8 cellular contexts compared by ENCODE assay signal in the genomic region with DNA sequence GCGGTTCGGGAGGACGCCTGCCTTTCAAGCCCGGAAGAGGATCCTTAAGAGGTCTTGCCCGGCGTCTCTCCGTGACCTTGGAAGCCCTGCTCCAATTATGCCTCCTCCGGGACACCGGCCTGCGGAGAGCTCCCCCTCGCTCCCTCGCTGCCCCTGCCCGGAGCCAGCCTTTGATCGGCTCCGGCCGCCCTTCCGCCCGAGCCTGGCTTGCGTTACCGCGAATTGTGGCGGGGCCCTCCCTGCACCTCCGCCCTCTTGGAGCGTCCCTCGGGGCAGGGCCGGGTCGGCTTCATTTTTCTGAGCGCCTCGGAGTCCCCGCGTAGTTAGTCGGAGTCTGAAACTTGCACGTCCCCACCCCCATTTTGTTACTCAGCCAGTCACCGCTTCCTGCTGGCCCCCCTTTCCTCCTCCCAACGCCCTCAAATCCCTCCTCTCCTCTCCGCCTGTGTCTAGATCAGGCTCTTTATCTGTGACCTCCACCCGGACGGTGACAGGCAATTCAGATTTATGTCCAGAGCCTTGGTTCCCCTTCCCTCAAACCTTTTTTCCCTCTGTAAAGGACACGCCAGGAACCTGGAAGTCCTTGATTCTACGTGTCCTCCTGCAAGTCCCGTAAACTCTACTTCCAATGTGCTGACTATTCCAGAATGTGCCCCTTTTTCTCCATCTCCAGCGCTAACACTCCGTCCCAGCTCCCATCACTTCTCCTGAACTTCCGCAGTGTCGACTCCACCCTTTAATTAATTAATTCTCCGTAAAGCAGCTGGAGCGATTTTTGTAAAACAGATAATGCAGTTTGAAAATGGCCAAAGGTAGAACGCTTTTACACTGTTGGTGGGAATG. TPM values are rescaled to one million over a fixed set of nuclear protein-coding genes. Genes with fewer than 3 reads are reported as not detected.
DNase-seq lines count a peak whose midpoint lies in the region; ATAC-seq and TF ChIP-seq lines count a peak whose summit lies in the region.

No MANE protein-coding gene starts in this region.

- no peaks in the 10 kb centered on the region for H3K79me2 ChIP-seq in ACC112 (ENCODE audit: control insufficient read depth, insufficient read depth, low read length, unreplicated experiment)

- no peak for TF ChIP-seq CTCF in endodermal cell (conservative IDR thresholded peaks at IDR 0.05)

- H3K9me3 ChIP-seq in endodermal cell (ENCODE audit: control insufficient read depth, low read length): no peaks in the 10 kb centered on the region

- DNase-seq in NCI-H748 (lab: John Stamatoyannopoulos, UW; ENCODE audit: unreplicated experiment) (peak; percentile 73), endodermal cell (no peak), mucosa of gallbladder (ENCODE audit: low spot score) (peak; percentile 74)
- peak; percentile 91 for DNase-seq in activated CD8-positive, alpha-beta T cell treated with anti-CD3 and anti-CD28 coated beads, Interleukin-2, amount 10 ng/mL, durations not matched to agents 7 days and 5 days
- DNase-seq in stimulated activated CD8-positive, alpha-beta memory T cell treated with anti-CD3 and anti-CD28 coated beads, Interleukin-4, amount 100 ng/mL, for 24 hours (ENCODE audit: low read depth): peak; percentile 76

- peak overlapping the region; percentile 76 for H2AFZ ChIP-seq in ACC112 (ENCODE audit: low read length, unreplicated experiment)

- peak overlapping the region; percentile 98 for H3K27ac Mint-ChIP-seq in activated CD8-positive, alpha-beta T cell treated with anti-CD3 and anti-CD28 coated beads, Interleukin-2, amount 10 ng/mL, durations not matched to agents 7 days and 5 days
- H3K27ac Mint-ChIP-seq in endodermal cell: peak overlapping the region; percentile 98

- peak overlapping the region; percentile 75 for H3K9ac ChIP-seq in endodermal cell (ENCODE audit: extremely low read depth, low read length, poor library complexity, severe bottlenecking)

- H3K4me1 ChIP-seq in ACC112 (ENCODE audit: control insufficient read depth, insufficient read depth, low read length, unreplicated experiment): peaks cover 4% of the 10 kb centered on the region
- no peaks in the 10 kb centered on the region for H3K4me1 ChIP-seq in endodermal cell (ENCODE audit: control insufficient read depth, insufficient read depth, low read length)

- H3K9me3 Mint-ChIP-seq in activated CD8-positive, alpha-beta T cell treated with anti-CD3 and anti-CD28 coated beads, Interleukin-2, amount 10 ng/mL, durations not matched to agents 7 days and 5 days (ENCODE audit: insufficient read depth): no peaks in the 10 kb centered on the region
- no peaks in the 10 kb centered on the region for H3K9me3 Mint-ChIP-seq in endodermal cell

- POLR2A ChIA-PET in activated CD8-positive, alpha-beta T cell treated with anti-CD3 and anti-CD28 coated beads, Interleukin-2, amount 10 ng/mL, durations not matched to agents 7 days and 5 days (lab: Charles Lee): interaction anchor here (0.5 to 1.8 kb wide), 9 partner anchors 9 to 887 kb away, joined by 3 to 5 read pairs (median 4); a partner anchor contains a TSS

- H3K27me3 Mint-ChIP-seq in activated CD8-positive, alpha-beta T cell treated with anti-CD3 and anti-CD28 coated beads, Interleukin-2, amount 10 ng/mL, durations not matched to agents 7 days and 5 days (ENCODE audit: low read depth): no peaks in the 10 kb centered on the region
- peaks cover 2% of the 10 kb centered on the region for H3K27me3 Mint-ChIP-seq in endodermal cell (ENCODE audit: insufficient read depth)

- H3K36me3 ChIP-seq in ACC112 (ENCODE audit: insufficient read depth, low read length): no peaks in the 10 kb centered on the region
- H3K36me3 ChIP-seq in endodermal cell (ENCODE audit: control insufficient read depth, insufficient read depth, low read length): no peaks in the 10 kb centered on the region

- peaks cover 11% of the 10 kb centered on the region for H3K36me3 Mint-ChIP-seq in activated CD8-positive, alpha-beta T cell treated with anti-CD3 and anti-CD28 coated beads, Interleukin-2, amount 10 ng/mL, durations not matched to agents 7 days and 5 days (ENCODE audit: low read depth)
- peaks cover 6% of the 10 kb centered on the region for H3K36me3 Mint-ChIP-seq in endodermal cell (ENCODE audit: low read depth)

- peak; percentile 12 for ATAC-seq in GM18519 (IDR thresholded peaks at IDR 0.05; ENCODE audit: low FRiP score, unreplicated experiment)
- ATAC-seq in HG03095 (IDR thresholded peaks at IDR 0.05; ENCODE audit: unreplicated experiment): peak; percentile 33
- ATAC-seq in activated CD8-positive, alpha-beta T cell treated with anti-CD3 and anti-CD28 coated beads, Interleukin-2, amount 10 ng/mL, durations not matched to agents 7 days and 5 days: peak; percentile 73

- H3K27ac ChIP-seq in ACC112 (ENCODE audit: low read depth, low read length) (peak overlapping the region; percentile 85), endodermal cell (ENCODE audit: low read depth, low read length) (peak overlapping the region; percentile 91)

- H3K4me1 Mint-ChIP-seq in activated CD8-positive, alpha-beta T cell treated with anti-CD3 and anti-CD28 coated beads, Interleukin-2, amount 10 ng/mL, durations not matched to agents 7 days and 5 days (ENCODE audit: low read depth): peaks cover 28% of the 10 kb centered on the region
- peaks cover 11% of the 10 kb centered on the region for H3K4me1 Mint-ChIP-seq in endodermal cell

- H3K4me3 ChIP-seq in ACC112 (ENCODE audit: low read depth, low read length) (peak overlapping the region; percentile 84), endodermal cell (ENCODE audit: low read length) (peak overlapping the region; percentile 86)

- CTCF ChIA-PET in activated CD8-positive, alpha-beta T cell treated with anti-CD3 and anti-CD28 coated beads, Interleukin-2, amount 10 ng/mL, durations not matched to agents 7 days and 5 days (lab: Charles Lee): interaction anchor here (1.5 to 9.0 kb wide), 3 partner anchors 11 to 22 kb away, joined by 4 to 58 read pairs (median 13); no protein-coding TSS in a partner anchor

- no peaks in the 10 kb centered on the region for H3K27me3 ChIP-seq in ACC112 (ENCODE audit: insufficient read depth, low read length)
- H3K27me3 ChIP-seq in endodermal cell (ENCODE audit: control insufficient read depth, insufficient read depth, low read length, poor library complexity, severe bottlenecking): no peaks in the 10 kb centered on the region

- 3 to 4% methylated on average over 35 to 48 of the region's 48 CpGs for WGBS in endodermal cell (ENCODE audit: insufficient coverage in 1 of 2, insufficient read length in 1 of 2), 2 experiments

- peak overlapping the region; percentile 89 for H3K4me3 Mint-ChIP-seq in activated CD8-positive, alpha-beta T cell treated with anti-CD3 and anti-CD28 coated beads, Interleukin-2, amount 10 ng/mL, durations not matched to agents 7 days and 5 days
- peak overlapping the region; percentile 91 for H3K4me3 Mint-ChIP-seq in endodermal cell

RNA-seq across cellular contexts. Expression of a gene that starts 0.6 kb away (rescaled TPM):
- total RNA-seq in activated CD8-positive, alpha-beta T cell treated with anti-CD3 and anti-CD28 coated beads, Interleukin-2, amount 10 ng/mL, durations not matched to agents 7 days and 5 days: 10 to 100 TPM; 22.5 to 23.2 TPM
- total RNA-seq in endodermal cell (10 to 100 TPM; 16.1 to 19.2 TPM), mucosa of gallbladder (35.1 TPM)
- polyA plus RNA-seq in endodermal cell (2013, experiment 1 of 2): 7.8 TPM
- 6.0 TPM for polyA plus RNA-seq in endodermal cell (2013, experiment 2 of 2)

RNA-seq across cellular contexts. Expression of a gene that starts 6.2 kb away (rescaled TPM):
- under 1 TPM; 0.52 to 0.68 TPM for total RNA-seq in activated CD8-positive, alpha-beta T cell treated with anti-CD3 and anti-CD28 coated beads, Interleukin-2, amount 10 ng/mL, durations not matched to agents 7 days and 5 days
- total RNA-seq in endodermal cell (not detected), mucosa of gallbladder (1.4 TPM)
- polyA plus RNA-seq in endodermal cell (2013, experiment 1 of 2): not detected
- not detected for polyA plus RNA-seq in endodermal cell (2013, experiment 2 of 2)

RNA-seq across cellular contexts. Expression of a gene that starts 25.1 kb away (rescaled TPM):
- 100 to 1,000 TPM; 113 to 120 TPM for total RNA-seq in activated CD8-positive, alpha-beta T cell treated with anti-CD3 and anti-CD28 coated beads, Interleukin-2, amount 10 ng/mL, durations not matched to agents 7 days and 5 days
- total RNA-seq in endodermal cell: 10 to 100 TPM; 63.7 to 65.4 TPM
- polyA plus RNA-seq in endodermal cell (2013, experiment 1 of 2): 46.2 TPM
- 39.5 TPM for polyA plus RNA-seq in endodermal cell (2013, experiment 2 of 2)
- total RNA-seq in mucosa of gallbladder: 39.2 TPM

RNA-seq across cellular contexts. Expression of a gene that starts 47.3 kb away (rescaled TPM):
- total RNA-seq in activated CD8-positive, alpha-beta T cell treated with anti-CD3 and anti-CD28 coated beads, Interleukin-2, amount 10 ng/mL, durations not matched to agents 7 days and 5 days: 1 to 10 TPM; 1.8 to 2.1 TPM
- total RNA-seq in endodermal cell (1 to 10 TPM; 4.7 to 7.7 TPM), mucosa of gallbladder (0.83 TPM)
- polyA plus RNA-seq in endodermal cell (2013, experiment 1 of 2): 2.2 TPM
- 3.7 TPM for polyA plus RNA-seq in endodermal cell (2013, experiment 2 of 2)

RNA-seq across cellular contexts. Expression of a gene that starts 49.0 kb away (rescaled TPM):
- 10 to 100 TPM; 28.3 to 29.0 TPM for total RNA-seq in activated CD8-positive, alpha-beta T cell treated with anti-CD3 and anti-CD28 coated beads, Interleukin-2, amount 10 ng/mL, durations not matched to agents 7 days and 5 days
- total RNA-seq in endodermal cell (10 to 100 TPM; 54.9 to 55.2 TPM), mucosa of gallbladder (39.8 TPM)
- 28.0 TPM for polyA plus RNA-seq in endodermal cell (2013, experiment 1 of 2)
- 29.1 TPM for polyA plus RNA-seq in endodermal cell (2013, experiment 2 of 2)

Comparison
In these comparisons a context has a peak if more than half of its experiments do, and no peak if none do; other contexts are left out.
1. ATAC-seq: peak in every context shown above with its lines; median percentile 73 in activated CD8-positive, alpha-beta T cell treated with anti-CD3 and anti-CD28 coated beads, Interleukin-2, amount 10 ng/mL, durations not matched to agents 7 days and 5 days; 33 in HG03095; 12 in GM18519.